1 cellular context compared by ENCODE assay signal in the genomic region with DNA sequence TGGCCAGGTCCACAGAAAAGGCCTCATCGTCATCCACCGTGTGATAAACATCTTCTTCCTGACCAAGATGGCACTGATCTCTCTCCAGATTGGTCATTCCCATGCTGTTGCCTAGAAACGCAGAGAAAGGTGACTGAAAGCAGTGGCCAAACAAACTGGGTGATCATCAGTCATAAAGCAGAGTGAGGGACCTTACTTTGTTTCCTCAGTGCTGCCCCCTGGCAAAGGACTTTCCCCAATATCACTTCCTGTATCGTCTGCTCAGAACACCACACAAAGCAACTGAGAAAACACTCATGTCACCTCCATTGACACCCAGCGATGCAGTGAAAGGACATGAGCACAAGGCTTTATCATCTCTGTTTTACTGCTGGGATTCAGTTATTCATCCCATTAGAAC.
TF ChIP-seq lines count a peak whose summit lies in the region.

No MANE protein-coding gene starts in this region.

TF ChIP-seq in GM23338, 12 proteins besides CTCF, POLR2A, EP300 and RAD21 (continued from another document):
- TF ChIP-seq, protein P1, sequence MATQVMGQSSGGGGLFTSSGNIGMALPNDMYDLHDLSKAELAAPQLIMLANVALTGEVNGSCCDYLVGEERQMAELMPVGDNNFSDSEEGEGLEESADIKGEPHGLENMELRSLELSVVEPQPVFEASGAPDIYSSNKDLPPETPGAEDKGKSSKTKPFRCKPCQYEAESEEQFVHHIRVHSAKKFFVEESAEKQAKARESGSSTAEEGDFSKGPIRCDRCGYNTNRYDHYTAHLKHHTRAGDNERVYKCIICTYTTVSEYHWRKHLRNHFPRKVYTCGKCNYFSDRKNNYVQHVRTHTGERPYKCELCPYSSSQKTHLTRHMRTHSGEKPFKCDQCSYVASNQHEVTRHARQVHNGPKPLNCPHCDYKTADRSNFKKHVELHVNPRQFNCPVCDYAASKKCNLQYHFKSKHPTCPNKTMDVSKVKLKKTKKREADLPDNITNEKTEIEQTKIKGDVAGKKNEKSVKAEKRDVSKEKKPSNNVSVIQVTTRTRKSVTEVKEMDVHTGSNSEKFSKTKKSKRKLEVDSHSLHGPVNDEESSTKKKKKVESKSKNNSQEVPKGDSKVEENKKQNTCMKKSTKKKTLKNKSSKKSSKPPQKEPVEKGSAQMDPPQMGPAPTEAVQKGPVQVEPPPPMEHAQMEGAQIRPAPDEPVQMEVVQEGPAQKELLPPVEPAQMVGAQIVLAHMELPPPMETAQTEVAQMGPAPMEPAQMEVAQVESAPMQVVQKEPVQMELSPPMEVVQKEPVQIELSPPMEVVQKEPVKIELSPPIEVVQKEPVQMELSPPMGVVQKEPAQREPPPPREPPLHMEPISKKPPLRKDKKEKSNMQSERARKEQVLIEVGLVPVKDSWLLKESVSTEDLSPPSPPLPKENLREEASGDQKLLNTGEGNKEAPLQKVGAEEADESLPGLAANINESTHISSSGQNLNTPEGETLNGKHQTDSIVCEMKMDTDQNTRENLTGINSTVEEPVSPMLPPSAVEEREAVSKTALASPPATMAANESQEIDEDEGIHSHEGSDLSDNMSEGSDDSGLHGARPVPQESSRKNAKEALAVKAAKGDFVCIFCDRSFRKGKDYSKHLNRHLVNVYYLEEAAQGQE (IDR thresholded peaks at IDR 0.05; ENCODE audit: unreplicated experiment): no peak
- TF ChIP-seq POLR2AphosphoS5 (IDR thresholded peaks at IDR 0.05; ENCODE audit: low read depth): no peak
- TF ChIP-seq CREB1 (CRISPR knock-in tag; IDR thresholded peaks at IDR 0.05; ENCODE audit: low read depth): no peak
- TF ChIP-seq JUNB (IDR thresholded peaks at IDR 0.05; ENCODE audit: unreplicated experiment): no peak
- TF ChIP-seq, protein P2, sequence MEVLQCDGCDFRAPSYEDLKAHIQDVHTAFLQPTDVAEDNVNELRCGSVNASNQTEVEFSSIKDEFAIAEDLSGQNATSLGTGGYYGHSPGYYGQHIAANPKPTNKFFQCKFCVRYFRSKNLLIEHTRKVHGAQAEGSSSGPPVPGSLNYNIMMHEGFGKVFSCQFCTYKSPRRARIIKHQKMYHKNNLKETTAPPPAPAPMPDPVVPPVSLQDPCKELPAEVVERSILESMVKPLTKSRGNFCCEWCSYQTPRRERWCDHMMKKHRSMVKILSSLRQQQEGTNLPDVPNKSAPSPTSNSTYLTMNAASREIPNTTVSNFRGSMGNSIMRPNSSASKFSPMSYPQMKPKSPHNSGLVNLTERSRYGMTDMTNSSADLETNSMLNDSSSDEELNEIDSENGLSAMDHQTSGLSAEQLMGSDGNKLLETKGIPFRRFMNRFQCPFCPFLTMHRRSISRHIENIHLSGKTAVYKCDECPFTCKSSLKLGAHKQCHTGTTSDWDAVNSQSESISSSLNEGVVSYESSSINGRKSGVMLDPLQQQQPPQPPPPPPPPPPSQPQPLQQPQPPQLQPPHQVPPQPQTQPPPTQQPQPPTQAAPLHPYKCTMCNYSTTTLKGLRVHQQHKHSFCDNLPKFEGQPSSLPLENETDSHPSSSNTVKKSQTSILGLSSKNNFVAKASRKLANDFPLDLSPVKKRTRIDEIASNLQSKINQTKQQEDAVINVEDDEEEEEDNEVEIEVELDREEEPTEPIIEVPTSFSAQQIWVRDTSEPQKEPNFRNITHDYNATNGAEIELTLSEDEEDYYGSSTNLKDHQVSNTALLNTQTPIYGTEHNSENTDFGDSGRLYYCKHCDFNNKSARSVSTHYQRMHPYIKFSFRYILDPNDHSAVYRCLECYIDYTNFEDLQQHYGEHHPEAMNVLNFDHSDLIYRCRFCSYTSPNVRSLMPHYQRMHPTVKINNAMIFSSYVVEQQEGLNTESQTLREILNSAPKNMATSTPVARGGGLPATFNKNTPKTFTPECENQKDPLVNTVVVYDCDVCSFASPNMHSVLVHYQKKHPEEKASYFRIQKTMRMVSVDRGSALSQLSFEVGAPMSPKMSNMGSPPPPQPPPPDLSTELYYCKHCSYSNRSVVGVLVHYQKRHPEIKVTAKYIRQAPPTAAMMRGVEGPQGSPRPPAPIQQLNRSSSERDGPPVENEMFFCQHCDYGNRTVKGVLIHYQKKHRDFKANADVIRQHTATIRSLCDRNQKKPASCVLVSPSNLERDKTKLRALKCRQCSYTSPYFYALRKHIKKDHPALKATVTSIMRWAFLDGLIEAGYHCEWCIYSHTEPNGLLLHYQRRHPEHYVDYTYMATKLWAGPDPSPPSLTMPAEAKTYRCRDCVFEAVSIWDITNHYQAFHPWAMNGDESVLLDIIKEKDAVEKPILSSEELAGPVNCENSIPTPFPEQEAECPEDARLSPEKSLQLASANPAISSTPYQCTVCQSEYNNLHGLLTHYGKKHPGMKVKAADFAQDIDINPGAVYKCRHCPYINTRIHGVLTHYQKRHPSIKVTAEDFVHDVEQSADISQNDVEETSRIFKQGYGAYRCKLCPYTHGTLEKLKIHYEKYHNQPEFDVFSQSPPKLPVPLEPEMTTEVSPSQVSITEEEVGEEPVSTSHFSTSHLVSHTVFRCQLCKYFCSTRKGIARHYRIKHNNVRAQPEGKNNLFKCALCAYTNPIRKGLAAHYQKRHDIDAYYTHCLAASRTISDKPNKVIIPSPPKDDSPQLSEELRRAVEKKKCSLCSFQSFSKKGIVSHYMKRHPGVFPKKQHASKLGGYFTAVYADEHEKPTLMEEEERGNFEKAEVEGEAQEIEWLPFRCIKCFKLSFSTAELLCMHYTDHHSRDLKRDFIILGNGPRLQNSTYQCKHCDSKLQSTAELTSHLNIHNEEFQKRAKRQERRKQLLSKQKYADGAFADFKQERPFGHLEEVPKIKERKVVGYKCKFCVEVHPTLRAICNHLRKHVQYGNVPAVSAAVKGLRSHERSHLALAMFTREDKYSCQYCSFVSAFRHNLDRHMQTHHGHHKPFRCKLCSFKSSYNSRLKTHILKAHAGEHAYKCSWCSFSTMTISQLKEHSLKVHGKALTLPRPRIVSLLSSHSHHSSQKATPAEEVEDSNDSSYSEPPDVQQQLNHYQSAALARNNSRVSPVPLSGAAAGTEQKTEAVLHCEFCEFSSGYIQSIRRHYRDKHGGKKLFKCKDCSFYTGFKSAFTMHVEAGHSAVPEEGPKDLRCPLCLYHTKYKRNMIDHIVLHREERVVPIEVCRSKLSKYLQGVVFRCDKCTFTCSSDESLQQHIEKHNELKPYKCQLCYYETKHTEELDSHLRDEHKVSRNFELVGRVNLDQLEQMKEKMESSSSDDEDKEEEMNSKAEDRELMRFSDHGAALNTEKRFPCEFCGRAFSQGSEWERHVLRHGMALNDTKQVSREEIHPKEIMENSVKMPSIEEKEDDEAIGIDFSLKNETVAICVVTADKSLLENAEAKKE (CRISPR knock-in tag; IDR thresholded peaks at IDR 0.05): no peak
- no peak for TF ChIP-seq EZH2phosphoT487 (IDR thresholded peaks at IDR 0.05; ENCODE audit: unreplicated experiment)
- no peak for TF ChIP-seq NANOG (IDR thresholded peaks at IDR 0.05; ENCODE audit: borderline replicate concordance)
- TF ChIP-seq, protein P3, sequence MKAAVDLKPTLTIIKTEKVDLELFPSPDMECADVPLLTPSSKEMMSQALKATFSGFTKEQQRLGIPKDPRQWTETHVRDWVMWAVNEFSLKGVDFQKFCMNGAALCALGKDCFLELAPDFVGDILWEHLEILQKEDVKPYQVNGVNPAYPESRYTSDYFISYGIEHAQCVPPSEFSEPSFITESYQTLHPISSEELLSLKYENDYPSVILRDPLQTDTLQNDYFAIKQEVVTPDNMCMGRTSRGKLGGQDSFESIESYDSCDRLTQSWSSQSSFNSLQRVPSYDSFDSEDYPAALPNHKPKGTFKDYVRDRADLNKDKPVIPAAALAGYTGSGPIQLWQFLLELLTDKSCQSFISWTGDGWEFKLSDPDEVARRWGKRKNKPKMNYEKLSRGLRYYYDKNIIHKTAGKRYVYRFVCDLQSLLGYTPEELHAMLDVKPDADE (IDR thresholded peaks at IDR 0.05): no peak
TF ChIP-seq in GM23338: peak in this region for 0.
